ENCODE assay signal across 2 cellular contexts in the genomic region with DNA sequence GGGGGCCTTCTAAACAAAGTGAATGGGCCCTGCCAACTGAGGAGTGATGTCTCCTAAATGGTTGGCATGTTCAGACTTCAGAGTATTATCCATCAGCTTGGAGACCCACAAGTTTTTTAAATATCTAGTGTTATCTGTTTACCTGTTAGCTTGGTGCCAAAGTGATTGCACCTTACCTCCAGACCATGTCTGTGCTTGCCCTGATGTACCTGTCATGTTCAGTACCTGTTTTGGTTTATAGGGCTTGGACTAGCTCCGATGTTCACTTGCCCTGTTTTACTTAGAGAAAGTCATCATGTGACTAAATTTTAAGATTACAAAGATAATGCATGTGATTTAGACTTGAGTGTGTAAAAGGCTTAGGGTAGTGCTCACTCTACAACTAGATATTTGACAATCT.
A peak's percentile ranks its signal among the peaks of the same experiment; 100 is the strongest.
TF ChIP-seq lines count a peak whose summit lies in the region.

No MANE protein-coding gene starts in this region.

TF ChIP-seq in IMR-90, 13 proteins besides CTCF, POLR2A, EP300 and RAD21 (continued from another document):
- TF ChIP-seq, protein P1, sequence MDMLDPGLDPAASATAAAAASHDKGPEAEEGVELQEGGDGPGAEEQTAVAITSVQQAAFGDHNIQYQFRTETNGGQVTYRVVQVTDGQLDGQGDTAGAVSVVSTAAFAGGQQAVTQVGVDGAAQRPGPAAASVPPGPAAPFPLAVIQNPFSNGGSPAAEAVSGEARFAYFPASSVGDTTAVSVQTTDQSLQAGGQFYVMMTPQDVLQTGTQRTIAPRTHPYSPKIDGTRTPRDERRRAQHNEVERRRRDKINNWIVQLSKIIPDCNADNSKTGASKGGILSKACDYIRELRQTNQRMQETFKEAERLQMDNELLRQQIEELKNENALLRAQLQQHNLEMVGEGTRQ (IDR thresholded peaks at IDR 0.05; ENCODE audit: low read depth, low read length): no peak
- TF ChIP-seq FOS (IDR thresholded peaks at IDR 0.05; ENCODE audit: low read depth, low read length) (no peak), CEBPB (IDR thresholded peaks at IDR 0.05; ENCODE audit: low read depth, low read length) (no peak), SMC3 (IDR thresholded peaks at IDR 0.05; ENCODE audit: low read depth, low read length) (no peak), RCOR1 (IDR thresholded peaks at IDR 0.05; ENCODE audit: insufficient replicate concordance, low read length) (no peak), CHD1 (IDR thresholded peaks at IDR 0.05; ENCODE audit: low read depth, low read length) (no peak), RFX5 (IDR thresholded peaks at IDR 0.05; ENCODE audit: low read depth, low read length) (no peak), BHLHE40 (IDR thresholded peaks at IDR 0.05; ENCODE audit: low read depth, low read length) (no peak), NFE2L2 (IDR thresholded peaks at IDR 0.05; ENCODE audit: low read depth, low read length) (no peak)
- TF ChIP-seq, protein P2, sequence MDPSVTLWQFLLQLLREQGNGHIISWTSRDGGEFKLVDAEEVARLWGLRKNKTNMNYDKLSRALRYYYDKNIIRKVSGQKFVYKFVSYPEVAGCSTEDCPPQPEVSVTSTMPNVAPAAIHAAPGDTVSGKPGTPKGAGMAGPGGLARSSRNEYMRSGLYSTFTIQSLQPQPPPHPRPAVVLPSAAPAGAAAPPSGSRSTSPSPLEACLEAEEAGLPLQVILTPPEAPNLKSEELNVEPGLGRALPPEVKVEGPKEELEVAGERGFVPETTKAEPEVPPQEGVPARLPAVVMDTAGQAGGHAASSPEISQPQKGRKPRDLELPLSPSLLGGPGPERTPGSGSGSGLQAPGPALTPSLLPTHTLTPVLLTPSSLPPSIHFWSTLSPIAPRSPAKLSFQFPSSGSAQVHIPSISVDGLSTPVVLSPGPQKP (IDR thresholded peaks at IDR 0.05; ENCODE audit: borderline replicate concordance, low read depth, low read length): no peak

TF ChIP-seq in K562, 482 proteins besides CTCF, POLR2A, EP300 and RAD21:
- TF ChIP-seq, protein P3, sequence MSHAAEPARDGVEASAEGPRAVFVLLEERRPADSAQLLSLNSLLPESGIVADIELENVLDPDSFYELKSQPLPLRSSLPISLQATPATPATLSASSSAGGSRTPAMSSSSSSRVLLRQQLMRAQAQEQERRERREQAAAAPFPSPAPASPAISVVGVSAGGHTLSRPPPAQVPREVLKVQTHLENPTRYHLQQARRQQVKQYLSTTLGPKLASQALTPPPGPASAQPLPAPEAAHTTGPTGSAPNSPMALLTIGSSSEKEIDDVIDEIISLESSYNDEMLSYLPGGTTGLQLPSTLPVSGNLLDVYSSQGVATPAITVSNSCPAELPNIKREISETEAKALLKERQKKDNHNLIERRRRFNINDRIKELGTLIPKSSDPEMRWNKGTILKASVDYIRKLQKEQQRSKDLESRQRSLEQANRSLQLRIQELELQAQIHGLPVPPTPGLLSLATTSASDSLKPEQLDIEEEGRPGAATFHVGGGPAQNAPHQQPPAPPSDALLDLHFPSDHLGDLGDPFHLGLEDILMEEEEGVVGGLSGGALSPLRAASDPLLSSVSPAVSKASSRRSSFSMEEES (CRISPR knock-in tag; IDR thresholded peaks at IDR 0.05): 0 out of 2 replicates have a peak, but pooled peaks have one; percentile 20
- TF ChIP-seq ZNF586 (CRISPR knock-in tag; conservative IDR thresholded peaks at IDR 0.05): no peak
TF ChIP-seq in K562: peak in this region for 1.
